In the genomic region with DNA sequence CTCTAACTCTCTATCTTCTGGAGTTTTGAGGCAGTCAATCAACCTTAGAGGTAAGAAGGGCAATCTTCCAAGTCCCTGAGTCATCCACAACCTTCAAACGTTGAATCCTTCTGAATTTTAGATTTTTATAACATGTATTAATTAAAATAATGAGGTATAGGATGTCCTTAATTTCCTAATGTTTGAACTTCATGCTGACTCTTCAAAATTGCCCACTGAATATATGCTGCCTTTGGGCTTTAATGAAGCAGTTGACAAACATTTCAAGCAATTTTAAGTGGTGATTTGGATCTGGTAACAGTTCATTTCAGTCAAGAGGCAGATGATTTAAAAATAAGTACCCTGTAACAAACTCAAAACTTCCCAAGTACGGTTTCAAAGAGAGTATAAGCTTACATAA, we compare ENCODE assay signal across 24 cellular contexts. TPM values are rescaled to one million over a fixed set of nuclear protein-coding genes. Genes with fewer than 3 reads are reported as not detected.
DNase-seq lines count a peak whose midpoint lies in the region; ATAC-seq, FAIRE-seq and TF ChIP-seq lines count a peak whose summit lies in the region.
"Had no signal": no experiment of that assay in that cellular context is flagged by ENCODE, and none has a peak within 500 bp of the region (broad histone marks: within the 10 kb centered on the region; RNA-seq: fewer than 3 reads in every experiment).

No MANE protein-coding gene starts in this region.

- ATAC-seq in HepG2: no peak
- ATAC-seq in right lobe of liver: no peak
- ATAC-seq in K562: no peak
- no peak for ATAC-seq in HG02678 (IDR thresholded peaks at IDR 0.05; ENCODE audit: unreplicated experiment)
- no peak for ATAC-seq in GM18909 (IDR thresholded peaks at IDR 0.05; ENCODE audit: poor library complexity, unreplicated experiment)
- ATAC-seq: GM12878, GM23338 had no signal

- POLR2A ChIA-PET in HepG2 (lab: Yijun Ruan, JAX): no interaction called here
- POLR2A ChIA-PET in K562 (lab: Yijun Ruan, JAX): interaction anchor here (0.6 kb wide), 2 partner anchors 1005 to 1247 kb away, joined by 3 read pairs; no protein-coding TSS in a partner anchor
- POLR2A ChIA-PET in CD4-positive, alpha-beta memory T cell (lab: Charles Lee; ENCODE audit: partially characterized antibody): no interaction called here

- TF ChIP-seq EP300 in HepG2 (IDR thresholded peaks at IDR 0.05; ENCODE audit: low read depth in 2 of 2, low read length in 2 of 2) (no peak), HepG2 (CRISPR knock-in tag; IDR thresholded peaks at IDR 0.05; ENCODE audit: borderline replicate concordance) (no peak), K562 (IDR thresholded peaks at IDR 0.05; ENCODE audit: low read length) (no peak)

- H3K9me3 Mint-ChIP-seq in CD4-positive, alpha-beta memory T cell: no peaks in the 10 kb centered on the region
- H3K9me3 Mint-ChIP-seq: CD8-positive, alpha-beta memory T cell; IgD-negative memory B cell had no signal

- H2AFZ ChIP-seq in HepG2 (ENCODE audit: low read length) (no peak overlapping the region), K562 (ENCODE audit: low read depth, low read length) (no peak overlapping the region), fibroblast of lung (ENCODE audit: low read length) (no peak overlapping the region)
- H2AFZ ChIP-seq: GM23338 had no signal

- no peaks in the 10 kb centered on the region for H3K27me3 ChIP-seq in HepG2 (ENCODE audit: control insufficient read depth in 1 of 2, insufficient read depth in 2 of 2, low read length in 2 of 2)
- no peaks in the 10 kb centered on the region for H3K27me3 ChIP-seq in right lobe of liver
- H3K27me3 ChIP-seq in K562 (ENCODE audit: control insufficient read depth in 2 of 2, insufficient read depth in 2 of 2, low read length in 2 of 2): no peaks in the 10 kb centered on the region
- no peaks in the 10 kb centered on the region for H3K27me3 ChIP-seq in fibroblast of lung (ENCODE audit: control insufficient read depth, insufficient read depth, low read length)
- no peaks in the 10 kb centered on the region for H3K27me3 ChIP-seq in CD4-positive, alpha-beta memory T cell (ENCODE audit: insufficient read depth, low read length)
- H3K27me3 ChIP-seq: BLaER1 treated with 17β-estradiol and CSF1 and Interleukin-3, amounts not matched to agents 10 nM and 100 nM had no signal

- intact Hi-C loops in HepG2 (cut with micrococcal nuclease; ENCODE audit: unreplicated experiment): no loop called here
- intact Hi-C loops in right lobe of liver (cut with DNase I): no loop called here
- intact Hi-C loops in K562 (cut with micrococcal nuclease): loop anchor here (5.0 kb wide), 1 partner anchor 46 kb away; no protein-coding TSS in a partner anchor
- intact Hi-C loops in CD4-positive, alpha-beta memory T cell (cut with micrococcal nuclease): no loop called here

- peak overlapping the region in 1 of 7 donors; percentile 71 for H3K27ac Mint-ChIP-seq in CD4-positive, alpha-beta memory T cell
- H3K27ac Mint-ChIP-seq: B cell, GM23338, IgD-negative memory B cell had no signal

- no peak for TF ChIP-seq RAD21 in HepG2 (CRISPR knock-in tag; IDR thresholded peaks at IDR 0.05)
- no peak for TF ChIP-seq RAD21 in K562 (CRISPR knock-in tag; conservative IDR thresholded peaks at IDR 0.05 in 1 of 2, IDR thresholded peaks at IDR 0.05 in 1 of 2)

- H3K4me3 ChIP-seq in HepG2 (replicated peaks in 1 of 3; ENCODE audit: insufficient read depth in 1 of 3, low read depth in 2 of 3, low read length in 3 of 3) (no peak overlapping the region), right lobe of liver (no peak overlapping the region), K562 (no peak overlapping the region), fibroblast of lung (replicated peaks in 1 of 4; ENCODE audit: control extremely low read depth in 1 of 4, insufficient read depth in 1 of 4, low read depth in 3 of 4, low read length in 4 of 4) (no peak overlapping the region)
- H3K4me3 ChIP-seq in CD4-positive, alpha-beta memory T cell (ENCODE audit: low read length in 2 of 2): no peak overlapping the region
- H3K4me3 ChIP-seq: BLaER1 treated with 17β-estradiol and CSF1 and Interleukin-3, amounts not matched to agents 10 nM and 100 nM; GM12878; GM23338 had no signal

- H4K20me1 ChIP-seq in HepG2 (ENCODE audit: insufficient read depth, low read length): 0 out of 2 replicates have a peak, but pooled peaks cover 4% of the 10 kb centered on the region
- H4K20me1 ChIP-seq in K562 (replicated peaks; ENCODE audit: control insufficient read depth, insufficient read depth, low read length): no peaks in the 10 kb centered on the region
- no peaks in the 10 kb centered on the region for H4K20me1 ChIP-seq in fibroblast of lung (ENCODE audit: control insufficient read depth, extremely low read depth, insufficient read depth, low read length)

- H3K4me3 Mint-ChIP-seq in CD4-positive, alpha-beta memory T cell: no peak overlapping the region
- H3K4me3 Mint-ChIP-seq: B cell; CD8-positive, alpha-beta memory T cell; GM23338; IgD-negative memory B cell had no signal

- no peak for TF ChIP-seq CTCF in HepG2 (CRISPR knock-in tag; IDR thresholded peaks at IDR 0.05)
- no peak for TF ChIP-seq CTCF in right lobe of liver (IDR thresholded peaks at IDR 0.05)
- no peak for TF ChIP-seq CTCF in K562 (IDR thresholded peaks at IDR 0.05 in 2 of 3, conservative IDR thresholded peaks at IDR 0.05 in 1 of 3; ENCODE audit: insufficient read depth in 2 of 3, low read depth in 1 of 3, low read length in 3 of 3)
- no peak for TF ChIP-seq CTCF in fibroblast of lung (conservative IDR thresholded peaks at IDR 0.05 in 1 of 2, IDR thresholded peaks at IDR 0.05 in 1 of 2; ENCODE audit: low read depth in 1 of 2, low read length in 2 of 2)

- TF ChIP-seq POLR2A in HepG2 (IDR thresholded peaks at IDR 0.05; ENCODE audit: insufficient read depth in 1 of 2, low read depth in 2 of 2, low read length in 2 of 2) (no peak), right lobe of liver (IDR thresholded peaks at IDR 0.05) (no peak), K562 (conservative IDR thresholded peaks at IDR 0.05) (no peak)

- no peaks in the 10 kb centered on the region for H3K9me1 ChIP-seq in K562 (ENCODE audit: control insufficient read depth, insufficient read depth, low read length)

- H3K4me1 ChIP-seq in HepG2 (ENCODE audit: insufficient read depth, low read length): no peaks in the 10 kb centered on the region; the same call in 1 of the 2 replicates
- peaks cover 0 to 4% (median 0%) of the 10 kb centered on the region in 4 donors for H3K4me1 ChIP-seq in right lobe of liver
- H3K4me1 ChIP-seq in K562 (replicated peaks in 1 of 2; ENCODE audit: control insufficient read depth in 2 of 2, insufficient read depth in 2 of 2, low read length in 2 of 2): peaks cover 27 to 51% of the 10 kb centered on the region in 2 experiments; a peak in 4 of 5 replicates
- H3K4me1 ChIP-seq in fibroblast of lung (ENCODE audit: control insufficient read depth, extremely low read depth, insufficient read depth, low read length): no peaks in the 10 kb centered on the region
- H3K4me1 ChIP-seq in CD4-positive, alpha-beta memory T cell (ENCODE audit: insufficient read depth, low read length): peaks cover 4% of the 10 kb centered on the region

- H3K27me3 Mint-ChIP-seq in CD4-positive, alpha-beta memory T cell: no peaks in the 10 kb centered on the region
- H3K27me3 Mint-ChIP-seq: B cell; CD8-positive, alpha-beta memory T cell; IgD-negative memory B cell had no signal

- H3K36me3 ChIP-seq in HepG2 (replicated peaks in 1 of 2; ENCODE audit: control insufficient read depth in 1 of 2, insufficient read depth in 2 of 2, low read length in 2 of 2) (no peaks in the 10 kb centered on the region; a peak in 1 of 5 replicates), right lobe of liver (no peaks in the 10 kb centered on the region), K562 (ENCODE audit: control insufficient read depth, insufficient read depth, low read length) (0 out of 3 replicates have a peak, but pooled peaks cover 2% of the 10 kb centered on the region), fibroblast of lung (ENCODE audit: control insufficient read depth, insufficient read depth, low read length) (no peaks in the 10 kb centered on the region)
- H3K36me3 ChIP-seq in CD4-positive, alpha-beta memory T cell (ENCODE audit: insufficient read depth, low read length): no peaks in the 10 kb centered on the region

- BruUV-seq in HepG2 (replicated peaks; lab: Mats Ljungman, UMichigan) (no TSS peak), K562 (replicated peaks; lab: Mats Ljungman, UMichigan) (no TSS peak)

- H3K4me1 Mint-ChIP-seq in CD4-positive, alpha-beta memory T cell: peaks cover 22 to 52% (median 36%) of the 10 kb centered on the region in 4 donors

- H3K9me3 ChIP-seq in HepG2 (ENCODE audit: low read length) (no peaks in the 10 kb centered on the region), right lobe of liver (no peaks in the 10 kb centered on the region), K562 (replicated peaks; ENCODE audit: control insufficient read depth, insufficient read depth, low read depth, low read length) (no peaks in the 10 kb centered on the region), fibroblast of lung (ENCODE audit: control insufficient read depth, insufficient read depth, low read depth, low read length) (no peaks in the 10 kb centered on the region)
- no peaks in the 10 kb centered on the region for H3K9me3 ChIP-seq in CD4-positive, alpha-beta memory T cell (ENCODE audit: control insufficient read depth in 1 of 2, low read length in 2 of 2)

- CTCF ChIA-PET in HepG2 (lab: Yijun Ruan, JAX; ENCODE audit: low intra/inter-chr PET ratio, low total read pairs): no interaction called here
- CTCF ChIA-PET in K562 (lab: Yijun Ruan, JAX; ENCODE audit: low intra/inter-chr PET ratio): no interaction called here
- CTCF ChIA-PET in CD4-positive, alpha-beta memory T cell (lab: Charles Lee; ENCODE audit: partially characterized antibody): no interaction called here

- WGBS in HepG2 (ENCODE audit: low lambda C conversion rate): 89% methylated on average over 2 of the region's 2 CpGs
- WGBS in right lobe of liver (ENCODE audit: insufficient coverage, low coverage, low lambda C conversion rate, missing lambda C conversion rate): 66% methylated on average over 2 of the region's 2 CpGs
- WGBS in K562 (ENCODE audit: insufficient coverage, low coverage, missing lambda C conversion rate): 32% methylated on average over 2 of the region's 2 CpGs

- H3K27ac ChIP-seq in HepG2 (ENCODE audit: extremely low read length, insufficient read depth, low read length): no peak overlapping the region
- H3K27ac ChIP-seq in right lobe of liver: no peak overlapping the region
- no peak overlapping the region for H3K27ac ChIP-seq in K562 (ENCODE audit: extremely low read depth, low read depth, low read length)
- H3K27ac ChIP-seq in fibroblast of lung (ENCODE audit: insufficient read depth, low read length): no peak overlapping the region
- no peak overlapping the region for H3K27ac ChIP-seq in CD4-positive, alpha-beta memory T cell (ENCODE audit: low read depth, low read length)
- H3K27ac ChIP-seq: 22Rv1; BLaER1 treated with 17β-estradiol and CSF1 and Interleukin-3, amounts not matched to agents 10 nM and 100 nM; HL-60 had no signal

- DNase-seq in HepG2 (ENCODE audit: low spot score): no peak
- no peak for DNase-seq in right lobe of liver
- DNase-seq in K562 (ENCODE audit: extremely low read depth in 1 of 4, low spot score in 3 of 4): no peak
- no peak for DNase-seq in fibroblast of lung (ENCODE audit: low read depth in 2 of 2)
- DNase-seq in MV-4-11 (lab: John Stamatoyannopoulos, UW): no peak
- no peak for DNase-seq in CD4-positive, alpha-beta memory T cell
- DNase-seq: CD8-positive, alpha-beta memory T cell; COR-L47; DMS 273 treated with DMSO at 0.1 percent for 48 hours; DMS53; DND-41; EL; HCEC 1CT had no signal

- H3K36me3 Mint-ChIP-seq in CD4-positive, alpha-beta memory T cell: peaks cover 5 to 10% of the 10 kb centered on the region in 2 donors

- no peak for FAIRE-seq in HepG2 (lab: Jason Lieb, UNC)
- FAIRE-seq in K562 (lab: Jason Lieb, UNC): no peak
- FAIRE-seq: GM19239, H54 had no signal

- H3K9ac ChIP-seq in HepG2 (ENCODE audit: insufficient read depth, low read depth, low read length) (no peak overlapping the region), K562 (ENCODE audit: insufficient read depth in 1 of 2, low read depth in 2 of 2, low read length in 2 of 2) (no peak overlapping the region; a peak in 1 of 4 replicates), fibroblast of lung (ENCODE audit: insufficient read depth, low read length) (no peak overlapping the region)
- H3K9ac ChIP-seq: BLaER1 treated with 17β-estradiol and CSF1 and Interleukin-3, amounts not matched to agents 10 nM and 100 nM had no signal

- peaks cover 22% of the 10 kb centered on the region for H3K79me2 ChIP-seq in HepG2 (ENCODE audit: insufficient read depth, low read length)
- peaks cover 78% of the 10 kb centered on the region for H3K79me2 ChIP-seq in K562 (ENCODE audit: control insufficient read depth, insufficient read depth, low read length)
- H3K79me2 ChIP-seq in fibroblast of lung (ENCODE audit: control insufficient read depth, insufficient read depth, low read length): no peaks in the 10 kb centered on the region

- in situ Hi-C loops in HepG2 (cut with HindIII; ENCODE audit: extremely low pct_ligation_motif_present, low pct_unique_long_range_greater_than_20kb) (no loop called here), K562 (cut with MboI) (no loop called here)

- H3K4me2 ChIP-seq in HepG2 (ENCODE audit: low read depth, low read length) (no peak overlapping the region), K562 (ENCODE audit: insufficient read depth, low read length) (no peak overlapping the region), fibroblast of lung (ENCODE audit: extremely low read depth, insufficient read depth, low read length) (peak overlapping the region; percentile 13)
- H3K4me2 ChIP-seq: BLaER1 treated with 17β-estradiol and CSF1 and Interleukin-3, amounts not matched to agents 10 nM and 100 nM; GM23338 had no signal

RNA-seq across cellular contexts. Expression of a gene that starts 26.0 kb away (rescaled TPM):
- 7.4 and 13.8 TPM in 2 replicates for total RNA-seq in HepG2 (2016; rRNA removed; fragmentation: Illumina TruSeq; extraction: Trizol)
- total RNA-seq in HepG2 (2016; cell fraction: cytosol; rRNA removed; fragmentation: Illumina TruSeq; extraction: Trizol; ENCODE audit: low read depth): 2.5 and 2.8 TPM in 2 replicates
- total RNA-seq in HepG2 (2016; cell fraction: insoluble cytoplasmic fraction; rRNA removed; fragmentation: Illumina TruSeq; extraction: Trizol): 6.9 and 14.1 TPM in 2 replicates
- total RNA-seq in HepG2 (2016; cell fraction: membrane; rRNA removed; fragmentation: Illumina TruSeq; extraction: Trizol): 3.3 and 4.0 TPM in 2 replicates
- 19.6 and 20.9 TPM in 2 replicates for total RNA-seq in HepG2 (2016; cell fraction: nucleus; rRNA removed; fragmentation: Illumina TruSeq; extraction: Trizol)
- polyA plus RNA-seq in HepG2 (2011; rRNA removed): 8.7 and 8.9 TPM in 2 replicates
- 4.0 and 6.6 TPM in 2 replicates for polyA plus RNA-seq in HepG2 (2011; cell fraction: cytosol; rRNA removed)
- 4.1 and 4.8 TPM in 2 replicates for polyA plus RNA-seq in HepG2 (2011; cell fraction: nucleus; rRNA removed)
- polyA plus RNA-seq in HepG2 (2012): 16.8 and 17.1 TPM in 2 replicates
- polyA plus RNA-seq in HepG2 (2016; cell fraction: cytosol; fragmentation: Illumina TruSeq; extraction: Trizol; ENCODE audit: low read depth): 3.8 TPM in 2 replicates
- 11.5 and 11.8 TPM in 2 replicates for polyA plus RNA-seq in HepG2 (2016; cell fraction: insoluble cytoplasmic fraction; fragmentation: Illumina TruSeq; extraction: Trizol; ENCODE audit: low read depth)
- polyA plus RNA-seq in HepG2 (2016; cell fraction: membrane; fragmentation: Illumina TruSeq; extraction: Trizol; ENCODE audit: low read depth): 4.2 and 4.3 TPM in 2 replicates
- 30.3 and 33.8 TPM in 2 replicates for polyA plus RNA-seq in HepG2 (2016; cell fraction: nucleus; fragmentation: Illumina TruSeq; extraction: Trizol; ENCODE audit: insufficient read depth, low read depth)
- 2.5 and 5.5 TPM in 2 replicates for polyA minus RNA-seq in HepG2 (2011; rRNA and poly(A)+ RNA removed; ENCODE audit: low replicate concordance)
- 5.5 and 6.6 TPM in 2 replicates for polyA minus RNA-seq in HepG2 (2011; cell fraction: cytosol; rRNA and poly(A)+ RNA removed)
- 17.9 and 18.2 TPM in 2 replicates for polyA minus RNA-seq in HepG2 (2011; cell fraction: nucleus; rRNA and poly(A)+ RNA removed)
- 10 to 100 TPM; 16.8 to 21.4 (median 18.5) TPM for total RNA-seq in right lobe of liver
- 13.0 and 31.7 TPM in 2 replicates for total RNA-seq in K562 (2011; cell fraction: chromatin; rRNA removed; ENCODE audit: low replicate concordance)
- 15.8 and 16.5 TPM in 2 replicates for total RNA-seq in K562 (2011; cell fraction: nucleolus; rRNA removed)
- total RNA-seq in K562 (2011; cell fraction: nucleoplasm; rRNA removed): 28.2 and 28.9 TPM in 2 replicates
- 9.2 and 11.4 TPM in 2 replicates for total RNA-seq in K562 (2014; rRNA removed)
- 18.4 and 19.0 TPM in 2 replicates for total RNA-seq in K562 (2014; rRNA removed; fragmentation: Illumina TruSeq; extraction: Trizol)
- total RNA-seq in K562 (2015; rRNA removed; fragmentation: Illumina TruSeq; extraction: Trizol): 21.8 and 22.6 TPM in 2 replicates
- 14.8 and 16.0 TPM in 2 replicates for total RNA-seq in K562 (2021)
- polyA plus RNA-seq in K562 (2011; rRNA removed): 13.6 and 15.9 TPM in 2 replicates
- polyA plus RNA-seq in K562 (2011; cell fraction: cytosol; rRNA removed): 4.4 and 8.7 TPM in 2 replicates
- polyA plus RNA-seq in K562 (2011; cell fraction: nucleus; rRNA removed): 6.9 and 12.3 TPM in 2 replicates
- 17.1 and 24.6 TPM in 2 replicates for polyA plus RNA-seq in K562 (2012)
- 19.7 and 23.4 TPM in 2 replicates for polyA plus RNA-seq in K562 (2014; fragmentation: Illumina TruSeq; extraction: Trizol)
- polyA plus RNA-seq in K562 (2014; fragmentation: Nextera tagmentation; extraction: Ambion mirVana): 10 to 100 TPM; 10.8 to 11.2 TPM
- polyA plus RNA-seq in K562 (2014; rRNA removed): 13.0 and 13.1 TPM in 2 replicates
- 10.9 and 16.5 TPM in 2 replicates for polyA minus RNA-seq in K562 (2011; rRNA and poly(A)+ RNA removed)
- 9.2 and 9.9 TPM in 2 replicates for polyA minus RNA-seq in K562 (2011; cell fraction: cytosol; rRNA and poly(A)+ RNA removed)
- 10.1 and 20.0 TPM in 2 replicates for polyA minus RNA-seq in K562 (2011; cell fraction: nucleus; rRNA and poly(A)+ RNA removed)
- total RNA-seq in fibroblast of lung: 6.9 and 8.6 TPM in 2 replicates
- polyA plus RNA-seq in fibroblast of lung: 18.9 and 24.0 TPM in 2 replicates
- 21.0 and 25.2 TPM in 2 replicates for polyA plus RNA-seq in fibroblast of lung (2012)
- polyA minus RNA-seq in fibroblast of lung (ENCODE audit: low replicate concordance): 1.2 and 2.4 TPM in 2 replicates
- total RNA-seq in CD4-positive, alpha-beta memory T cell: 10 to 100 TPM; 16.5 to 17.0 TPM
- polyA plus RNA-seq in CD4-positive, alpha-beta memory T cell: 10 to 100 TPM; 35.6 to 44.7 TPM

RNA-seq across cellular contexts. Expression of a gene that starts 26.2 kb away (rescaled TPM):
- total RNA-seq in HepG2 (2016; rRNA removed; fragmentation: Illumina TruSeq; extraction: Trizol) (16.3 and 17.1 TPM in 2 replicates), right lobe of liver (10 to 100 TPM; 10.6 to 23.2 (median 16.8) TPM), K562 (2014; rRNA removed) (9.2 and 10.9 TPM in 2 replicates), K562 (2014; rRNA removed; fragmentation: Illumina TruSeq; extraction: Trizol) (12.5 and 12.7 TPM in 2 replicates), K562 (2015; rRNA removed; fragmentation: Illumina TruSeq; extraction: Trizol) (11.2 and 12.9 TPM in 2 replicates), K562 (2021) (9.0 and 10.1 TPM in 2 replicates), fibroblast of lung (33.1 and 45.4 TPM in 2 replicates)
- 8.0 and 8.3 TPM in 2 replicates for total RNA-seq in HepG2 (2016; cell fraction: cytosol; rRNA removed; fragmentation: Illumina TruSeq; extraction: Trizol; ENCODE audit: low read depth)
- 15.9 and 16.0 TPM in 2 replicates for total RNA-seq in HepG2 (2016; cell fraction: insoluble cytoplasmic fraction; rRNA removed; fragmentation: Illumina TruSeq; extraction: Trizol)
- total RNA-seq in HepG2 (2016; cell fraction: membrane; rRNA removed; fragmentation: Illumina TruSeq; extraction: Trizol): 17.6 and 18.4 TPM in 2 replicates
- total RNA-seq in HepG2 (2016; cell fraction: nucleus; rRNA removed; fragmentation: Illumina TruSeq; extraction: Trizol): 26.4 and 30.8 TPM in 2 replicates
- polyA plus RNA-seq in HepG2 (2011; rRNA removed) (11.3 and 12.2 TPM in 2 replicates), K562 (2011; rRNA removed) (17.9 and 18.5 TPM in 2 replicates), K562 (2014; fragmentation: Illumina TruSeq; extraction: Trizol) (8.2 and 10.0 TPM in 2 replicates), K562 (2014; fragmentation: Nextera tagmentation; extraction: Ambion mirVana) (under 1 TPM; 0.77 to 0.91 TPM), K562 (2014; rRNA removed) (9.6 and 10.2 TPM in 2 replicates), fibroblast of lung (12.9 and 13.1 TPM in 2 replicates)
- 5.5 and 7.6 TPM in 2 replicates for polyA plus RNA-seq in HepG2 (2011; cell fraction: cytosol; rRNA removed)
- 20.0 and 23.4 TPM in 2 replicates for polyA plus RNA-seq in HepG2 (2011; cell fraction: nucleus; rRNA removed)
- polyA plus RNA-seq in HepG2 (2012): 8.0 and 8.2 TPM in 2 replicates
- polyA plus RNA-seq in HepG2 (2016; cell fraction: cytosol; fragmentation: Illumina TruSeq; extraction: Trizol; ENCODE audit: low read depth): 3.2 and 4.0 TPM in 2 replicates
- 11.4 and 12.3 TPM in 2 replicates for polyA plus RNA-seq in HepG2 (2016; cell fraction: insoluble cytoplasmic fraction; fragmentation: Illumina TruSeq; extraction: Trizol; ENCODE audit: low read depth)
- 8.0 and 8.4 TPM in 2 replicates for polyA plus RNA-seq in HepG2 (2016; cell fraction: membrane; fragmentation: Illumina TruSeq; extraction: Trizol; ENCODE audit: low read depth)
- polyA plus RNA-seq in HepG2 (2016; cell fraction: nucleus; fragmentation: Illumina TruSeq; extraction: Trizol; ENCODE audit: insufficient read depth, low read depth): 18.8 and 20.1 TPM in 2 replicates
- polyA minus RNA-seq in HepG2 (2011; rRNA and poly(A)+ RNA removed; ENCODE audit: low replicate concordance): 15.1 and 25.7 TPM in 2 replicates
- 10.3 and 12.5 TPM in 2 replicates for polyA minus RNA-seq in HepG2 (2011; cell fraction: cytosol; rRNA and poly(A)+ RNA removed)
- polyA minus RNA-seq in HepG2 (2011; cell fraction: nucleus; rRNA and poly(A)+ RNA removed): 66.4 and 75.7 TPM in 2 replicates
- total RNA-seq in K562 (2011; cell fraction: chromatin; rRNA removed; ENCODE audit: low replicate concordance): 61.9 and 123 TPM in 2 replicates
- 31.5 and 34.7 TPM in 2 replicates for total RNA-seq in K562 (2011; cell fraction: nucleolus; rRNA removed)
- 62.6 and 89.5 TPM in 2 replicates for total RNA-seq in K562 (2011; cell fraction: nucleoplasm; rRNA removed)
- 5.7 and 8.4 TPM in 2 replicates for polyA plus RNA-seq in K562 (2011; cell fraction: cytosol; rRNA removed)
- 42.8 and 47.5 TPM in 2 replicates for polyA plus RNA-seq in K562 (2011; cell fraction: nucleus; rRNA removed)
- polyA plus RNA-seq in K562 (2012): 7.0 and 8.8 TPM in 2 replicates
- 46.9 and 55.3 TPM in 2 replicates for polyA minus RNA-seq in K562 (2011; rRNA and poly(A)+ RNA removed)
- polyA minus RNA-seq in K562 (2011; cell fraction: cytosol; rRNA and poly(A)+ RNA removed): 8.7 and 13.2 TPM in 2 replicates
- 32.9 and 60.0 TPM in 2 replicates for polyA minus RNA-seq in K562 (2011; cell fraction: nucleus; rRNA and poly(A)+ RNA removed)
- 7.4 and 8.8 TPM in 2 replicates for polyA plus RNA-seq in fibroblast of lung (2012)
- polyA minus RNA-seq in fibroblast of lung (ENCODE audit: low replicate concordance): 9.6 and 23.4 TPM in 2 replicates
- 10 to 100 TPM; 17.6 to 22.9 TPM for total RNA-seq in CD4-positive, alpha-beta memory T cell
- polyA plus RNA-seq in CD4-positive, alpha-beta memory T cell: 1 to 10 TPM; 6.5 to 9.0 TPM
